Comparison of ENCODE assay signal across 8 cellular contexts in genomic region chr1:147273409-147274307, GRCh38. TPM values are rescaled to one million over a fixed set of nuclear protein-coding genes. Genes with fewer than 3 reads are reported as not detected.
DNase-seq lines count a peak whose midpoint lies in the region; ATAC-seq and TF ChIP-seq lines count a peak whose summit lies in the region.

No MANE protein-coding gene starts in this region.

- TF ChIP-seq CTCF in AG09319 (IDR thresholded peaks at IDR 0.05; ENCODE audit: low read depth, low read length) (peak; percentile 32), GM12865 (IDR thresholded peaks at IDR 0.05; ENCODE audit: insufficient read depth, low read depth, low read length, missing control alignments) (peak; percentile 39), fibroblast of lung (conservative IDR thresholded peaks at IDR 0.05 in 1 of 2, IDR thresholded peaks at IDR 0.05 in 1 of 2; ENCODE audit: low read depth in 1 of 2, low read length in 2 of 2) (peak; percentile 10 to 27), nephron progenitor cell (IDR thresholded peaks at IDR 0.05) (peak; percentile 58)

- H3K36me3 ChIP-seq in fibroblast of lung (ENCODE audit: control insufficient read depth, insufficient read depth, low read length) = peaks cover 7% of the 10 kb centered on the region

- intact Hi-C loops in posterior vena cava (cut with DNase I) = no loop called here

- H3K79me2 ChIP-seq in fibroblast of lung (ENCODE audit: control insufficient read depth, insufficient read depth, low read length) = no peaks in the 10 kb centered on the region

- no peaks in the 10 kb centered on the region for H3K9me3 Mint-ChIP-seq in nephron progenitor cell

- no peaks in the 10 kb centered on the region for H3K9me3 ChIP-seq in fibroblast of lung (ENCODE audit: control insufficient read depth, insufficient read depth, low read depth, low read length)

- no peaks in the 10 kb centered on the region for H3K4me1 Mint-ChIP-seq in nephron progenitor cell

- H3K27me3 ChIP-seq in fibroblast of lung (ENCODE audit: control insufficient read depth, insufficient read depth, low read length) = no peaks in the 10 kb centered on the region

- H3K27ac ChIP-seq in fibroblast of lung (ENCODE audit: insufficient read depth, low read length) = peak overlapping the region; percentile 60

- H3K9ac ChIP-seq in fibroblast of lung (ENCODE audit: insufficient read depth, low read length) = peak overlapping the region; percentile 3

- DNase-seq in AG09319 (ENCODE audit: extremely low read depth, low read depth) (peak; percentile 65), GM12865 (ENCODE audit: low read depth) (peak; percentile 65), NCI-H1436 treated with DMSO at 0.1 percent for 48 hours (lab: John Stamatoyannopoulos, UW) (peak; percentile 16), T-helper 1 cell (peak in 3 of 5 donors; percentile 16 to 50 (median 33)), fibroblast of lung (ENCODE audit: low read depth in 2 of 2) (peak; percentile 79 to 93), nephron progenitor cell (peak; percentile 7), posterior vena cava (ENCODE audit: low spot score) (no peak)

- peaks cover 62% of the 10 kb centered on the region for H3K36me3 Mint-ChIP-seq in nephron progenitor cell (ENCODE audit: low read depth)

- H3K27me3 Mint-ChIP-seq in nephron progenitor cell (ENCODE audit: low read depth, poor library complexity) = no peaks in the 10 kb centered on the region

- H2AFZ ChIP-seq in fibroblast of lung (ENCODE audit: low read length) = peak overlapping the region; percentile 15

- H3K4me3 ChIP-seq in GM12865 (ENCODE audit: low read depth, low read length) = no peak overlapping the region
- H3K4me3 ChIP-seq in fibroblast of lung (replicated peaks in 1 of 4; ENCODE audit: control extremely low read depth in 1 of 4, insufficient read depth in 1 of 4, low read depth in 3 of 4, low read length in 4 of 4) = peak overlapping the region in 1 of 4 experiments; percentile 40

- no peaks in the 10 kb centered on the region for H4K20me1 ChIP-seq in fibroblast of lung (ENCODE audit: control insufficient read depth, extremely low read depth, insufficient read depth, low read length)

- no peak overlapping the region for H3K4me3 Mint-ChIP-seq in nephron progenitor cell

- peaks cover 5% of the 10 kb centered on the region for H3K4me1 ChIP-seq in fibroblast of lung (ENCODE audit: control insufficient read depth, extremely low read depth, insufficient read depth, low read length)

- no peak for ATAC-seq in HG03159 (IDR thresholded peaks at IDR 0.05; ENCODE audit: unreplicated experiment)

- H3K27ac Mint-ChIP-seq in nephron progenitor cell = no peak overlapping the region

- H3K4me2 ChIP-seq in fibroblast of lung (ENCODE audit: extremely low read depth, insufficient read depth, low read length) = peak overlapping the region; percentile 25

RNA-seq across cellular contexts. Expression of gene CHD1L, which starts 31.2 kb away (rescaled TPM):
- total RNA-seq in fibroblast of lung (36.0 and 44.2 TPM in 2 replicates), posterior vena cava (10 to 100 TPM; 36.4 to 38.9 TPM)
- polyA plus RNA-seq in fibroblast of lung = 34.4 and 35.5 TPM in 2 replicates
- 26.7 and 28.8 TPM in 2 replicates for polyA plus RNA-seq in fibroblast of lung (2012)
- 3.7 and 6.4 TPM in 2 replicates for polyA minus RNA-seq in fibroblast of lung (ENCODE audit: low replicate concordance)

RNA-seq across cellular contexts. Expression of gene FMO5, which starts 48.5 kb away (rescaled TPM):
- total RNA-seq in fibroblast of lung (1.3 and 2.8 TPM in 2 replicates), posterior vena cava (1 to 10 TPM; 2.4 to 3.1 TPM)
- polyA plus RNA-seq in fibroblast of lung = 1.2 and 2.0 TPM in 2 replicates
- polyA plus RNA-seq in fibroblast of lung (2012) = 1.1 and 2.4 TPM in 2 replicates
- 0.27 TPM in 1 of 2 replicates, not detected in the other for polyA minus RNA-seq in fibroblast of lung (ENCODE audit: low replicate concordance)
